ENCODE assay signal across 8 cellular contexts in the genomic region with DNA sequence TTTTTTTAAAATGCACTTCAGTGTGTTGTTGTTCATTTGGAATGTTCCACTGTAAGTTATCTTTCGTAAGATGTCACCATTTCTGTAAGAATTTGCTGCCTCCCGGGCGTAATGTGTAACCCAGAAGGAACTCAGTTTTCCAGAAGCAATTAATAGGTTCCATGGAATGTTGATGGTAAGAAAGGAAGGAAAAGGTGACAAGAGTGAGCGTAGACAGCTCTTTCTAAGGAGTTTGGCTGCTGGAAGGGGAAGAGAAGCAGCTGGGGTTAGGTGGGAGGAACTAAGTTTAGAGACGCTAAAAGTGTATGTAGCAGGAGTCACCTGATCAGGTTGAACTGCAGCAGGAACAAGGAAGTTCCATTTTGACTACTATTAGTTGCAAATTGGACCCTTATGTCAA. TPM values are rescaled to one million over a fixed set of nuclear protein-coding genes. Genes with fewer than 3 reads are reported as not detected.
A peak's percentile ranks its signal among the peaks of the same experiment; 100 is the strongest.
DNase-seq lines count a peak whose midpoint lies in the region; ATAC-seq and TF ChIP-seq lines count a peak whose summit lies in the region.

No MANE protein-coding gene starts in this region.

- CTCF ChIA-PET in T-cell (lab: Charles Lee), result interaction anchor here (0.5 to 2.0 kb wide), 7 partner anchors 16 to 1563 kb away, joined by 3 to 10 read pairs (median 4); no protein-coding TSS in a partner anchor

- TF ChIP-seq CTCF in heart right ventricle (IDR thresholded peaks at IDR 0.05), result no peak
- TF ChIP-seq CTCF in upper lobe of left lung (IDR thresholded peaks at IDR 0.05), result no peak

- no peak for TF ChIP-seq POLR2A in upper lobe of left lung (IDR thresholded peaks at IDR 0.05)

- H3K9me3 Mint-ChIP-seq in T-cell, result no peaks in the 10 kb centered on the region

- intact Hi-C loops in heart right ventricle (cut with DNase I), result loop anchor here in 2 of 10 donors (5.0 to 10.0 kb wide), 3 partner anchors 517 to 707 kb away; a partner anchor contains a TSS
- intact Hi-C loops in left cardiac atrium (cut with DNase I), result loop anchor here in 1 of 2 donors (10.0 kb wide), 1 partner anchor 997 kb away; no protein-coding TSS in a partner anchor

- H3K4me1 Mint-ChIP-seq in T-cell, result peaks cover 9 to 15% (median 14%) of the 10 kb centered on the region in 3 donors

- no peaks in the 10 kb centered on the region for H3K36me3 Mint-ChIP-seq in T-cell

- peak overlapping the region; percentile 27; the same call in 1 of the 2 replicates for H3K9ac ChIP-seq in iPS-20b (ENCODE audit: low read depth, low read length)

- 70 to 76% methylated on average over 5 of the region's 5 CpGs for WGBS in heart right ventricle, 2 donors
- 67 to 80% methylated on average over 5 of the region's 5 CpGs for WGBS in upper lobe of left lung, 2 donors

- peaks cover 0 to 20% of the 10 kb centered on the region in 2 donors for H3K27me3 Mint-ChIP-seq in T-cell

- POLR2A ChIA-PET in T-cell (lab: Charles Lee), result interaction anchor here in 1 of 2 donors (0.5 kb wide), 1 partner anchor 17 kb away, joined by 3 read pairs; no protein-coding TSS in a partner anchor

- H3K36me3 ChIP-seq in heart right ventricle, result no peaks in the 10 kb centered on the region
- H3K36me3 ChIP-seq in iPS-20b (ENCODE audit: insufficient read depth, low read depth, low read length), result no peaks in the 10 kb centered on the region
- no peaks in the 10 kb centered on the region for H3K36me3 ChIP-seq in upper lobe of left lung

- H3K4me1 ChIP-seq in heart right ventricle (peaks cover 0 to 9% (median 0%) of the 10 kb centered on the region in 9 donors), iPS-20b (ENCODE audit: insufficient read depth, low read length) (no peaks in the 10 kb centered on the region; the same call in 1 of the 2 replicates), upper lobe of left lung (peaks cover 0 to 11% (median 0%) of the 10 kb centered on the region in 4 donors)

- peak overlapping the region in 6 of 10 donors; percentile 22 to 47 (median 44) for H3K4me3 ChIP-seq in heart right ventricle
- H3K4me3 ChIP-seq in iPS-20b (ENCODE audit: low read length), result peak overlapping the region; percentile 54; the same call in 1 of the 2 replicates
- H3K4me3 ChIP-seq in upper lobe of left lung, result peak overlapping the region in 2 of 4 donors; percentile 31 to 32

- no peak for TF ChIP-seq EP300 in upper lobe of left lung (IDR thresholded peaks at IDR 0.05)

- H3K4me3 Mint-ChIP-seq in T-cell, result peak overlapping the region; percentile 70 to 75 (median 71)

- H3K9me3 ChIP-seq in heart right ventricle (no peaks in the 10 kb centered on the region), iPS-20b (ENCODE audit: insufficient read depth, low read depth, low read length) (no peaks in the 10 kb centered on the region), upper lobe of left lung (no peaks in the 10 kb centered on the region)

- peak overlapping the region; percentile 88 to 91 for H3K27ac Mint-ChIP-seq in T-cell

- no peak for DNase-seq in heart right ventricle
- no peak for DNase-seq in left cardiac atrium
- no peak for DNase-seq in T-cell
- DNase-seq in upper lobe of left lung, result no peak
- no peak for DNase-seq in cerebellar nuclear complex (lab: John Stamatoyannopoulos, UW)
- no peak for DNase-seq in NCI-H69 (lab: John Stamatoyannopoulos, UW)

- no peak for ATAC-seq in heart right ventricle
- ATAC-seq in left cardiac atrium, result no peak
- ATAC-seq in T-cell (replicated peaks in 1 of 4), result no peak
- no peak for ATAC-seq in upper lobe of left lung (ENCODE audit: low FRiP score in 2 of 2)
- no peak for ATAC-seq in HG02588 (IDR thresholded peaks at IDR 0.05; ENCODE audit: unreplicated experiment)

- H3K27ac ChIP-seq in heart right ventricle (peak overlapping the region in 6 of 10 donors; percentile 35 to 77 (median 72)), iPS-20b (ENCODE audit: low read length) (no peak overlapping the region), upper lobe of left lung (peak overlapping the region; percentile 20 to 78 (median 57))

- peaks cover 0 to 22% (median 0%) of the 10 kb centered on the region in 7 donors for H3K27me3 ChIP-seq in heart right ventricle
- no peaks in the 10 kb centered on the region for H3K27me3 ChIP-seq in iPS-20b (ENCODE audit: insufficient read depth, low read length)
- no peaks in the 10 kb centered on the region for H3K27me3 ChIP-seq in upper lobe of left lung

RNA-seq across cellular contexts. Expression of a gene that starts 35.9 kb away (rescaled TPM):
- total RNA-seq in heart right ventricle (not detected), left cardiac atrium (under 1 TPM in 1 of 2 donors, not detected in 1; 0.06 TPM), T-cell (under 1 TPM in 1 of 5 donors, not detected in 4; 0.09 TPM), upper lobe of left lung (not detected)
- not detected for polyA plus RNA-seq in heart right ventricle
